In genomic region chr22:20988573-20989322, GRCh38 we compare ENCODE assay signal across 28 cellular contexts. TPM values are rescaled to one million over a fixed set of nuclear protein-coding genes. Genes with fewer than 3 reads are reported as not detected.
"Had no signal": no experiment of that assay in that cellular context is flagged by ENCODE, and none has a peak within 500 bp of the region (broad histone marks: within the 10 kb centered on the region; RNA-seq: fewer than 3 reads in every experiment).

No MANE protein-coding gene starts in this region.

- H3K4me3 ChIP-seq: dorsolateral prefrontal cortex, esophagus squamous epithelium, gastroesophageal sphincter, lung, neural progenitor cell, pancreas, suprapubic skin, thyroid gland, vagina had no signal

- ATAC-seq: gastroesophageal sphincter; left colon; left ventricle myocardium superior; natural killer cell treated with Interleukin-12 subunit alpha and Interleukin-12 subunit beta and Interleukin-15 and Interleukin-18, amount 100 ng/mL, for 72 hours; pancreas; right cardiac atrium; stimulated activated naive CD8-positive, alpha-beta T cell treated with anti-CD3 and anti-CD28 coated beads, Interleukin-15, Interleukin-2, amounts not matched to agents 100 U/mL and 50 U/mL, for 24 hours had no signal

- H3K27ac ChIP-seq: dorsolateral prefrontal cortex, esophagus squamous epithelium, gastroesophageal sphincter, neural progenitor cell, pancreas, suprapubic skin, thyroid gland, vagina had no signal

- H3K4me2 ChIP-seq: neural progenitor cell had no signal

- H3K36me3 ChIP-seq: neural progenitor cell had no signal

- DNase-seq: cortex of kidney; dorsolateral prefrontal cortex; effector CD8-positive, alpha-beta T cell; esophagus squamous epithelium; foreskin fibroblast; glutamatergic neuron; immature natural killer cell; left colon; left ventricle myocardium superior; mesenchymal stem cell; midbrain; occipital lobe; right cardiac atrium; small intestine; stimulated activated CD4-positive, alpha-beta T cell treated with anti-CD3 and anti-CD28 coated beads, Interleukin-12 subunit alpha, Interleukin-12 subunit beta, amount 100 ng/mL, for 4 hours; stimulated activated naive CD8-positive, alpha-beta T cell treated with anti-CD3 and anti-CD28 coated beads, Interleukin-15, Interleukin-2, amounts not matched to agents 100 U/mL and 50 U/mL, for 24 hours; thyroid gland had no signal

- H3K9me3 Mint-ChIP-seq: immature natural killer cell; natural killer cell treated with Interleukin-12 subunit alpha and Interleukin-12 subunit beta and Interleukin-15 and Interleukin-18, amount 100 ng/mL, for 72 hours; neural progenitor cell; type B pancreatic cell had no signal

- H3K9me3 ChIP-seq: esophagus squamous epithelium, gastroesophageal sphincter, pancreas, suprapubic skin, thyroid gland, vagina had no signal

- H3K27me3 ChIP-seq: dorsolateral prefrontal cortex, esophagus squamous epithelium, gastroesophageal sphincter, neural progenitor cell, pancreas, suprapubic skin, thyroid gland, vagina had no signal

- H3K27ac Mint-ChIP-seq: immature natural killer cell; natural killer cell treated with Interleukin-12 subunit alpha and Interleukin-12 subunit beta and Interleukin-15 and Interleukin-18, amount 100 ng/mL, for 72 hours; progenitor cell of endocrine pancreas; type B pancreatic cell had no signal

- FAIRE-seq: endometrium, keratinocyte, pancreas, small intestine had no signal

- H3K27me3 Mint-ChIP-seq: natural killer cell treated with Interleukin-12 subunit alpha and Interleukin-12 subunit beta and Interleukin-15 and Interleukin-18, amount 100 ng/mL, for 72 hours; progenitor cell of endocrine pancreas; type B pancreatic cell had no signal

- H3K4me1 ChIP-seq: neural progenitor cell, pancreas, thyroid gland had no signal

- H3K4me3 Mint-ChIP-seq: immature natural killer cell; natural killer cell treated with Interleukin-12 subunit alpha and Interleukin-12 subunit beta and Interleukin-15 and Interleukin-18, amount 100 ng/mL, for 72 hours; neural progenitor cell; type B pancreatic cell had no signal

- H3K9ac ChIP-seq: neural progenitor cell had no signal

- H2AFZ ChIP-seq: neural progenitor cell had no signal

RNA-seq across cellular contexts. Expression of gene AIFM3, which starts 21.7 kb away (rescaled TPM):
- total RNA-seq: vagina had no signal

RNA-seq across cellular contexts. Expression of gene P2RX6, which starts 26.2 kb away (rescaled TPM):
- total RNA-seq: natural killer cell treated with Interleukin-12 subunit alpha and Interleukin-12 subunit beta and Interleukin-15 and Interleukin-18, amount 100 ng/mL, for 72 hours; occipital lobe had no signal

RNA-seq across cellular contexts. Expression of gene SLC7A4, which starts 43.6 kb away (rescaled TPM):
- total RNA-seq: natural killer cell treated with Interleukin-12 subunit alpha and Interleukin-12 subunit beta and Interleukin-15 and Interleukin-18, amount 100 ng/mL, for 72 hours had no signal
